In the genomic region with DNA sequence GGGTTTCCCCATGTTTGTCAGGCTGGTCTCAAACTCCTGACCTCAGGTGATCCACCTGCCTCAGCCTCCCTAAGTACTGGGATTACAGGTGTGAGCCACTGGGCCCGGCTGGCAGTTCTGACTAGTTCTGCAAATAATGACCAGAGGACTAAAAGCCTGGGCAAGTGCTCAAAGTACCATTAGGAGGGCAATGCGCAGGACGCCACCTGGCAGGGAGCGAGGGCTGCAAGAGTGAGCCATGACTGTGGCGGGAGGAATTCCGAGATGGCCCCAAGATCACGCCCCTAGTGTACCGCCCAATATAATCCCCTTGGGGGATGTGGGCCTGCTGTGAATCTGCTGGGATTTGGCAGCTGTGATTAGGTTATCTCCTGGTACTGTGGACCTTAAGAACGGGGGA, we compare ENCODE assay signal across 25 cellular contexts. TPM values are rescaled to one million over a fixed set of nuclear protein-coding genes. Genes with fewer than 3 reads are reported as not detected.
DNase-seq lines count a peak whose midpoint lies in the region; ATAC-seq lines count a peak whose summit lies in the region.
"Had no signal": no experiment of that assay in that cellular context is flagged by ENCODE, and none has a peak within 500 bp of the region (broad histone marks: within the 10 kb centered on the region; RNA-seq: fewer than 3 reads in every experiment).

No MANE protein-coding gene starts in this region.

- no peak overlapping the region for H3K9ac ChIP-seq in trophoblast cell (ENCODE audit: low read length)

- no peak for ATAC-seq in HG03469 (IDR thresholded peaks at IDR 0.05; ENCODE audit: unreplicated experiment)

- H3K27me3 ChIP-seq in trophoblast cell (ENCODE audit: insufficient read depth, low read length) (no peaks in the 10 kb centered on the region), MG63 (no peaks in the 10 kb centered on the region)

- H3K27ac ChIP-seq in trophoblast cell (ENCODE audit: low read depth, low read length) = no peak overlapping the region
- H3K27ac ChIP-seq: PC-9 had no signal

- no peak overlapping the region for H4K8ac ChIP-seq in trophoblast cell (ENCODE audit: low read depth, low read length)

- H4K12ac ChIP-seq in trophoblast cell (ENCODE audit: low read depth, low read length) = no peak overlapping the region

- no peak overlapping the region for H3K18ac ChIP-seq in trophoblast cell (ENCODE audit: low read length)

- H3K4ac ChIP-seq in trophoblast cell (ENCODE audit: low read depth, low read length) = no peak overlapping the region

- no peak overlapping the region for H2AK5ac ChIP-seq in trophoblast cell (ENCODE audit: low read length)

- no peak overlapping the region for H2BK5ac ChIP-seq in trophoblast cell (ENCODE audit: low read depth, low read length, poor library complexity)

- H3K79me2 ChIP-seq in trophoblast cell (ENCODE audit: control insufficient read depth, insufficient read depth, low read length, poor library complexity) = peaks cover 5% of the 10 kb centered on the region

- H3K23ac ChIP-seq in trophoblast cell (ENCODE audit: low read length) = no peak overlapping the region

- no peak overlapping the region for H3K4me2 ChIP-seq in trophoblast cell (ENCODE audit: low read length)
- H3K4me2 ChIP-seq: PC-9 had no signal

- no CpG with 5 or more reads among the region's 9 CpGs for WGBS in trophoblast cell (ENCODE audit: extremely low coverage, insufficient coverage, insufficient read length)

- H4K91ac ChIP-seq in trophoblast cell (ENCODE audit: low read depth, low read length) = peak overlapping the region; percentile 20

- H3K9me3 ChIP-seq in trophoblast cell (ENCODE audit: insufficient read depth, low read depth, low read length) (no peaks in the 10 kb centered on the region), MG63 (no peaks in the 10 kb centered on the region)

- H3K4me3 ChIP-seq in trophoblast cell (ENCODE audit: low read depth, low read length) (no peak overlapping the region), MG63 (no peak overlapping the region)
- H3K4me3 ChIP-seq: PC-9 had no signal

- no peak overlapping the region for H2BK120ac ChIP-seq in trophoblast cell (ENCODE audit: insufficient read depth, low read length, poor library complexity)

- DNase-seq in ELF-1 (ENCODE audit: low read depth, low spot score) = peak; percentile 75
- DNase-seq in RPMI8226 = peak; percentile 38
- DNase-seq in islet precursor cell = peak; percentile 61
- peak; percentile 80 to 84 for DNase-seq in trophoblast cell
- DNase-seq in activated CD4-positive, alpha-beta T cell treated with anti-CD3 and anti-CD28 coated beads for 1 hour = no peak
- DNase-seq in DMS53 (lab: John Stamatoyannopoulos, UW) = no peak
- DNase-seq in MG63 = no peak
- DNase-seq: CD8-positive, alpha-beta memory T cell; DND-41; H9; KBM-7; NCI-H1105 treated with DMSO at 0.1 percent for 48 hours; NCI-H2029 treated with DMSO at 0.1 percent for 48 hours; NCI-H2227 treated with DMSO at 0.1 percent for 48 hours; NCI-H748 treated with DMSO at 0.1 percent for 48 hours; NK-92 treated with Interleukin-12 subunit alpha and Interleukin-12 subunit beta, amount 100 ng/mL, for 24 hours; PC-9; Right ventricle myocardium superior had no signal

- H3K36me3 ChIP-seq in trophoblast cell (ENCODE audit: control insufficient read depth in 1 of 2, insufficient read depth in 2 of 2, low read length in 2 of 2) (no peaks in the 10 kb centered on the region), MG63 (no peaks in the 10 kb centered on the region)

- peak overlapping the region; percentile 91 for H2BK12ac ChIP-seq in trophoblast cell (ENCODE audit: low read length)

- H3K4me1 ChIP-seq in trophoblast cell (ENCODE audit: control insufficient read depth in 1 of 2, insufficient read depth in 2 of 2, low read length in 2 of 2) = peaks cover 28 to 31% of the 10 kb centered on the region in 2 experiments

- peaks cover 43% of the 10 kb centered on the region for H3K79me1 ChIP-seq in trophoblast cell (ENCODE audit: low read length)

- H3K14ac ChIP-seq in trophoblast cell (ENCODE audit: low read length) = no peak overlapping the region

- no peak overlapping the region for H2AFZ ChIP-seq in trophoblast cell (ENCODE audit: insufficient read depth, low read length, poor library complexity)
- H2AFZ ChIP-seq: PC-9 had no signal

RNA-seq across cellular contexts. Expression of a gene that starts 26.2 kb away (rescaled TPM):
- polyA plus RNA-seq in trophoblast cell (2013) = 13.9 and 15.5 TPM in 2 replicates
- 0.33 TPM in 1 of 2 replicates, not detected in the other for total RNA-seq in MG63 (2014; rRNA removed; shearing (Covaris generic); ENCODE audit: low replicate concordance)
- total RNA-seq: A673; CD8-positive, alpha-beta memory T cell; MCF 10A; NCI-H460; Right ventricle myocardium superior; RPMI7951; SK-MEL-5 had no signal
- polyA plus RNA-seq: CD14-positive monocyte; CD8-positive, alpha-beta memory T cell had no signal

RNA-seq across cellular contexts. Expression of a gene that starts 38.6 kb away (rescaled TPM):
- polyA plus RNA-seq in trophoblast cell (2013) = 41.6 and 41.8 TPM in 2 replicates
- total RNA-seq in MG63 (2014; rRNA removed; shearing (Covaris generic); ENCODE audit: low replicate concordance) = 1.1 TPM in 1 of 2 replicates, not detected in the other
- total RNA-seq: CD8-positive, alpha-beta memory T cell; MCF 10A; Right ventricle myocardium superior; SK-MEL-5 had no signal
- polyA plus RNA-seq: CD14-positive monocyte; CD8-positive, alpha-beta memory T cell had no signal

Comparison
In these comparisons a context has a peak if more than half of its experiments do, and no peak if none do; other contexts are left out.
1. DNase-seq: peak in ELF-1 (single experiment), RPMI8226 (single experiment), islet precursor cell (single experiment) and trophoblast cell (2 of 2); none in activated CD4-positive, alpha-beta T cell treated with anti-CD3 and anti-CD28 coated beads for 1 hour (single experiment), DMS53 (single experiment) and MG63 (single experiment).